ENCODE assay signal across 1 cellular context in genomic region chr1:26858160-26858559, GRCh38.
TF ChIP-seq lines count a peak whose summit lies in the region.

No MANE protein-coding gene starts in this region.

TF ChIP-seq in GM23338, 12 proteins besides CTCF, POLR2A, EP300 and RAD21:
- TF ChIP-seq NANOG (IDR thresholded peaks at IDR 0.05; ENCODE audit: borderline replicate concordance): no peak
- no peak for TF ChIP-seq ZNF462 (CRISPR knock-in tag; IDR thresholded peaks at IDR 0.05)
- TF ChIP-seq ZNF331 (CRISPR knock-in tag; IDR thresholded peaks at IDR 0.05; ENCODE audit: low read depth): no peak
- no peak for TF ChIP-seq EZH2phosphoT487 (IDR thresholded peaks at IDR 0.05; ENCODE audit: unreplicated experiment)
